Comparison of ENCODE assay signal across 8 cellular contexts in the genomic region with DNA sequence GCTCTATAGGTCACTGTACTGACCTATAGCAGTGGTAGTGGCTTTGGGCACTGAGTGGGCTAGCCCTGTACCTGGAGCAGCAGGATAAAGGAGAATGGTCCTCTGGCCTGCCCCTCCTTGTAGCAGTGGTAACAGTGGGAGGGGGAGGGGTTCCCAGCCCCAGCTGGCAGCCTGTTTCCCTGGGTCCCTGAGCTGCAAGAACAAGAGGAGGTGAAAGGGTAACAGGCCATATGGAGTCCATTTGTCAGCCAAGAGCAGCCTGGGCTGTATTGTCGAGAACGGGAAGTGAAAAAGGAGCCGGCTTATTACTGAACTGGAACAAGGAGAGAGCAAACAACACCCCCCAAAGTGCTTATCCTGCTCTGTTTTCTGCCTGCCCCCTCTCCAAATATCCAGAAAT.
DNase-seq lines count a peak whose midpoint lies in the region; ATAC-seq and TF ChIP-seq lines count a peak whose summit lies in the region.

No MANE protein-coding gene starts in this region.

- POLR2A ChIA-PET in MCF 10A (lab: Yijun Ruan, JAX): interaction anchor here (0.9 to 1.4 kb wide), 3 partner anchors 17 to 35 kb away, joined by 3 read pairs; no protein-coding TSS in a partner anchor

- H3K9ac ChIP-seq in colonic mucosa (ENCODE audit: low read depth in 2 of 2, low read length in 2 of 2): peak overlapping the region in 1 of 2 donors; percentile 83

- ATAC-seq in GM21447 (IDR thresholded peaks at IDR 0.05; ENCODE audit: unreplicated experiment): no peak

- no peak overlapping the region for H3K27ac Mint-ChIP-seq in MCF 10A (ENCODE audit: low read depth, unreplicated experiment)

- H3K27ac ChIP-seq in breast epithelium: peak overlapping the region; percentile 69 to 83
- peak overlapping the region; percentile 88 for H3K27ac ChIP-seq in colonic mucosa

- no TSS peak for BruUV-seq in MCF 10A (replicated peaks; lab: Mats Ljungman, UMichigan)

- H3K4me3 Mint-ChIP-seq in MCF 10A (ENCODE audit: unreplicated experiment): no peak overlapping the region

- CTCF ChIA-PET in MCF 10A (lab: Yijun Ruan, JAX): interaction anchor here (0.6 to 1.5 kb wide), 2 partner anchors 105 to 108 kb away, joined by 3 to 4 read pairs; no protein-coding TSS in a partner anchor

- H3K27me3 Mint-ChIP-seq in MCF 10A (ENCODE audit: insufficient read depth, unreplicated experiment): no peaks in the 10 kb centered on the region

- TF ChIP-seq CTCF in breast epithelium (IDR thresholded peaks at IDR 0.05) (no peak), MCF 10A (IDR thresholded peaks at IDR 0.05; ENCODE audit: unreplicated experiment) (no peak), colonic mucosa (IDR thresholded peaks at IDR 0.05) (no peak)

- DNase-seq in breast epithelium (ENCODE audit: low spot score in 2 of 2): no peak
- DNase-seq in MCF 10A (ENCODE audit: unreplicated experiment): no peak
- peak; percentile 95 for DNase-seq in NCI-H1092 treated with DMSO at 0.1 percent for 48 hours (lab: John Stamatoyannopoulos, UW)
- no peak for DNase-seq in colonic mucosa
- peak; percentile 55 for DNase-seq in posterior vena cava (ENCODE audit: low spot score)
- DNase-seq in HK-2 (ENCODE audit: unreplicated experiment): no peak
- DNase-seq in HAP-1 (ENCODE audit: low spot score in 2 of 2): no peak

- TF ChIP-seq POLR2A in breast epithelium (IDR thresholded peaks at IDR 0.05): no peak

- H3K27me3 ChIP-seq in breast epithelium: no peaks in the 10 kb centered on the region
- no peaks in the 10 kb centered on the region for H3K27me3 ChIP-seq in colonic mucosa
- H3K27me3 ChIP-seq in HAP-1 (ENCODE audit: low read depth): no peaks in the 10 kb centered on the region

- H3K36me3 ChIP-seq in breast epithelium (no peaks in the 10 kb centered on the region), colonic mucosa (no peaks in the 10 kb centered on the region), HAP-1 (replicated peaks) (no peaks in the 10 kb centered on the region)

- intact Hi-C loops in breast epithelium (cut with DNase I; ENCODE audit: low total_unique reads) (no loop called here), MCF 10A (cut with micrococcal nuclease) (no loop called here), colonic mucosa (cut with DNase I) (no loop called here), posterior vena cava (cut with DNase I) (no loop called here)

- H3K36me3 Mint-ChIP-seq in MCF 10A (ENCODE audit: insufficient read depth, unreplicated experiment): peaks cover 11% of the 10 kb centered on the region

- no peak overlapping the region for H3K4me3 ChIP-seq in breast epithelium
- H3K4me3 ChIP-seq in colonic mucosa: no peak overlapping the region
- no peak overlapping the region for H3K4me3 ChIP-seq in HAP-1

- H3K4me1 Mint-ChIP-seq in MCF 10A (ENCODE audit: insufficient read depth, unreplicated experiment): peaks cover 27% of the 10 kb centered on the region

- H3K9me3 ChIP-seq in breast epithelium: no peaks in the 10 kb centered on the region
- no peaks in the 10 kb centered on the region for H3K9me3 ChIP-seq in colonic mucosa
- no peaks in the 10 kb centered on the region for H3K9me3 ChIP-seq in HAP-1

- peaks cover 11 to 29% of the 10 kb centered on the region in 2 donors for H3K4me1 ChIP-seq in breast epithelium
- peaks cover 41% of the 10 kb centered on the region for H3K4me1 ChIP-seq in colonic mucosa
- H3K4me1 ChIP-seq in HAP-1: peaks cover 38% of the 10 kb centered on the region

- in situ Hi-C loops in HAP-1 (cut with MboI; ENCODE audit: low sequenced_read_pairs): no loop called here

- H3K9me3 Mint-ChIP-seq in MCF 10A (ENCODE audit: unreplicated experiment): no peaks in the 10 kb centered on the region

Comparison
In these comparisons a context has a peak if more than half of its experiments do, and no peak if none do; other contexts are left out.
1. DNase-seq: peak in NCI-H1092 treated with DMSO at 0.1 percent for 48 hours (single experiment) and posterior vena cava (single experiment); none in breast epithelium (0 of 2), MCF 10A (single experiment), colonic mucosa (single experiment), HK-2 (single experiment) and HAP-1 (0 of 2).